ENCODE assay signal across 27 cellular contexts in the genomic region with DNA sequence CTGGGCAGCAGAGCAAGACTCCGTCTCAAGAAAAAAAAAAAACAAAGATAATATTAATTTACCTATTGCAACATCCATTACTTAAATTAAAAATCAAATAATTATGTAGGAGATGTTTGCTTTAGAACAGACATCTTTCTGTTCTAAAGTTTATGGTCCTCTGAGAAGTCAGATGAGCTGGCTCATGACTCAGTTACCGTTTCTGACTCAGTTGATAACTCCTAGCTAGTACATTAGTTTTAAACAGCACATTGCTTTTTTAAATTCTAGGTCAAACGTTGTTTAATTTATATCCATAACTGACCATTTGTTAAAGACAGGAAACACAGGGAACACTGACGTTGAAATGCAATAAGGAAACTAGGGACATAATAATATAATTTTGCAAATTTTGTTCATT.
DNase-seq lines count a peak whose midpoint lies in the region; ATAC-seq, FAIRE-seq and TF ChIP-seq lines count a peak whose summit lies in the region.
"Had no signal": no experiment of that assay in that cellular context is flagged by ENCODE, and none has a peak within 500 bp of the region (broad histone marks: within the 10 kb centered on the region; RNA-seq: fewer than 3 reads in every experiment).

No MANE protein-coding gene starts in this region.

- ATAC-seq in IMR-90 (ENCODE audit: low read depth) (peak; percentile 53; the same call in 1 of the 2 replicates), GM19395 (IDR thresholded peaks at IDR 0.05; ENCODE audit: unreplicated experiment) (no peak), GM21515 (IDR thresholded peaks at IDR 0.05; ENCODE audit: unreplicated experiment) (no peak), GM18867 (IDR thresholded peaks at IDR 0.05; ENCODE audit: unreplicated experiment) (no peak)
- ATAC-seq: GM23338, HCT116, Right ventricle myocardium inferior had no signal

- no peak overlapping the region for H2AK9ac ChIP-seq in IMR-90 (replicated peaks; ENCODE audit: low read depth, low read length, poor library complexity)

- H3K9me2 ChIP-seq in GM23248 (ENCODE audit: insufficient read depth) = no peaks in the 10 kb centered on the region

- peaks cover 6% of the 10 kb centered on the region; the same call in 1 of the 2 replicates for H3F3A ChIP-seq in GM23248 (ENCODE audit: insufficient read depth)

- in situ Hi-C loops in GM23248 (cut with MboI) = no loop called here
- in situ Hi-C loops in IMR-90 (cut with MboI; ENCODE audit: low sequenced_read_pairs) = no loop called here

- no peak overlapping the region for H3K9ac ChIP-seq in GM23248
- no peak overlapping the region for H3K9ac ChIP-seq in IMR-90 (ENCODE audit: low read depth, low read length)
- no peak overlapping the region for H3K9ac ChIP-seq in endothelial cell of umbilical vein (replicated peaks; ENCODE audit: extremely low read depth, insufficient read depth, low read length)

- TF ChIP-seq RAD21 in IMR-90 (IDR thresholded peaks at IDR 0.05; ENCODE audit: low read length) = no peak

- H3K56ac ChIP-seq in IMR-90 (ENCODE audit: extremely low read depth, insufficient read depth, low read length) = no peak overlapping the region

- intact Hi-C loops in IMR-90 (cut with micrococcal nuclease) (no loop called here), endothelial cell of umbilical vein (cut with micrococcal nuclease) (no loop called here)

- H2BK15ac ChIP-seq in IMR-90 (ENCODE audit: low read depth, low read length) = no peak overlapping the region

- peaks cover 6% of the 10 kb centered on the region; the same call in 1 of the 2 replicates for H3K9me1 ChIP-seq in IMR-90 (ENCODE audit: insufficient read depth, low read length)
- no peaks in the 10 kb centered on the region for H3K9me1 ChIP-seq in endothelial cell of umbilical vein (replicated peaks; ENCODE audit: control insufficient read depth, extremely low read depth, insufficient read depth, low read length)

- H3K27ac ChIP-seq in GM23248 (no peak overlapping the region), IMR-90 (ENCODE audit: insufficient read depth, low read length) (no peak overlapping the region), endothelial cell of umbilical vein (ENCODE audit: insufficient read depth, low read depth, low read length) (no peak overlapping the region)
- H3K27ac ChIP-seq: Peyer's patch, SJSA1 had no signal

- DNase-seq in GM23248 = peak; percentile 41
- peak; percentile 86 for DNase-seq in IMR-90
- DNase-seq in endothelial cell of umbilical vein (ENCODE audit: low read depth, low spot score) = no peak
- DNase-seq in activated naive CD4-positive, alpha-beta T cell (lab: John Stamatoyannopoulos, UW) = no peak
- DNase-seq: AML-193; C1 segment of cervical spinal cord; Calu3; CD8-positive, alpha-beta memory T cell; DMS153; GDM1; NCI-H1105; NCI-H146; NCI-H2029; NCI-H345; NCI-H524; NCI-H774; NK-92 treated with Interleukin-12 subunit alpha and Interleukin-12 subunit beta, amount 100 ng/mL, for 24 hours; Peyer's patch had no signal

- H3K4ac ChIP-seq in IMR-90 (ENCODE audit: low read depth, low read length) = no peak overlapping the region

- H3K4me2 ChIP-seq in GM23248 (ENCODE audit: unreplicated experiment) (no peak overlapping the region), IMR-90 (ENCODE audit: low read depth, low read length) (no peak overlapping the region), endothelial cell of umbilical vein (ENCODE audit: insufficient read depth, low read length) (no peak overlapping the region)
- H3K4me2 ChIP-seq: GM23338 had no signal

- H2BK120ac ChIP-seq in IMR-90 (ENCODE audit: low read depth, low read length) = no peak overlapping the region

- TF ChIP-seq POLR2A in IMR-90 (IDR thresholded peaks at IDR 0.05; ENCODE audit: low read depth, low read length) (no peak), endothelial cell of umbilical vein (IDR thresholded peaks at IDR 0.05; ENCODE audit: low read depth, low read length) (no peak)

- no peak overlapping the region for H3K18ac ChIP-seq in IMR-90 (ENCODE audit: low read depth, low read length)

- no peak overlapping the region for H4K91ac ChIP-seq in IMR-90 (ENCODE audit: insufficient read depth, low read depth, low read length)

- no peak overlapping the region for H3K4me3 ChIP-seq in GM23248
- H3K4me3 ChIP-seq in IMR-90 (ENCODE audit: insufficient read depth, low read depth, low read length) = no peak overlapping the region
- H3K4me3 ChIP-seq in endothelial cell of umbilical vein (replicated peaks in 1 of 3; ENCODE audit: insufficient read depth in 1 of 3, low read depth in 1 of 3, low read length in 3 of 3) = no peak overlapping the region
- H3K4me3 ChIP-seq: GM23338, Peyer's patch, SJSA1 had no signal

- H4K20me1 ChIP-seq in GM23248 (ENCODE audit: insufficient read depth) (no peaks in the 10 kb centered on the region), IMR-90 (ENCODE audit: insufficient read depth, low read length) (no peaks in the 10 kb centered on the region), endothelial cell of umbilical vein (replicated peaks; ENCODE audit: control insufficient read depth, extremely low read depth, insufficient read depth, low read length) (no peaks in the 10 kb centered on the region)

- no peak overlapping the region for H2AK5ac ChIP-seq in IMR-90 (ENCODE audit: low read depth, low read length)

- H3K9me3 ChIP-seq in GM23248 (ENCODE audit: low read depth) (no peaks in the 10 kb centered on the region), IMR-90 (ENCODE audit: control insufficient read depth, insufficient read depth, low read length) (no peaks in the 10 kb centered on the region), endothelial cell of umbilical vein (replicated peaks; ENCODE audit: control insufficient read depth, insufficient read depth, low read length) (no peaks in the 10 kb centered on the region)
- H3K9me3 ChIP-seq: Peyer's patch, SJSA1 had no signal

- 51 to 52% methylated on average over 4 of the region's 4 CpGs for WGBS in GM23248 (ENCODE audit: low coverage in 1 of 2, low lambda C conversion rate in 2 of 2, missing lambda C conversion rate in 2 of 2), 2 experiments
- WGBS in IMR-90 (ENCODE audit: extremely low coverage in 2 of 2, insufficient read length in 1 of 2), 2 experiments = no CpG with 5 or more reads among the region's 4 CpGs

- no peak overlapping the region for H2BK5ac ChIP-seq in IMR-90 (ENCODE audit: low read depth, low read length, poor library complexity, severe bottlenecking)

- no peak overlapping the region for H4K5ac ChIP-seq in IMR-90 (ENCODE audit: low read depth, low read length)

- no peak for TF ChIP-seq CTCF in IMR-90 (conservative IDR thresholded peaks at IDR 0.05; ENCODE audit: low read depth, low read length)
- TF ChIP-seq CTCF in endothelial cell of umbilical vein (IDR thresholded peaks at IDR 0.05; ENCODE audit: extremely low read depth in 1 of 2, insufficient read depth in 1 of 2, low read depth in 1 of 2, low read length in 2 of 2) = no peak

- H3K79me1 ChIP-seq in IMR-90 (ENCODE audit: low read depth in 1 of 2, low read length in 2 of 2) = no peaks in the 10 kb centered on the region

- H3K79me2 ChIP-seq in GM23248 (ENCODE audit: insufficient read depth) (no peaks in the 10 kb centered on the region), endothelial cell of umbilical vein (ENCODE audit: control insufficient read depth, insufficient read depth, low read length) (no peaks in the 10 kb centered on the region)

- H3K14ac ChIP-seq in IMR-90 (replicated peaks; ENCODE audit: low read depth, low read length) = no peak overlapping the region

- no peak overlapping the region for H3K23ac ChIP-seq in IMR-90 (ENCODE audit: low read depth, low read length)

- CTCF ChIA-PET in IMR-90 (lab: Yijun Ruan, JAX) = interaction anchor here (0.7 kb wide), 1 partner anchor 67 kb away, joined by 4 read pairs; no protein-coding TSS in a partner anchor
- CTCF ChIA-PET in endothelial cell of umbilical vein (lab: Charles Lee) = no interaction called here

- no peak for FAIRE-seq in endothelial cell of umbilical vein (lab: Jason Lieb, UNC)
- FAIRE-seq: GM18507, HTR-8/SVneo had no signal

- POLR2A ChIA-PET in IMR-90 (lab: Charles Lee; ENCODE audit: unreplicated experiment) = no interaction called here
- POLR2A ChIA-PET in endothelial cell of umbilical vein (lab: Charles Lee) = no interaction called here

- no peak overlapping the region for H2BK20ac ChIP-seq in IMR-90 (ENCODE audit: low read depth, low read length)

- BruUV-seq in IMR-90 (replicated peaks; lab: Mats Ljungman, UMichigan) (no TSS peak), endothelial cell of umbilical vein (replicated peaks; lab: Mats Ljungman, UMichigan) (no TSS peak)

- peaks cover 19% of the 10 kb centered on the region; the same call in 1 of the 2 replicates for H3K4me1 ChIP-seq in GM23248 (ENCODE audit: insufficient read depth)
- peaks cover 4% of the 10 kb centered on the region for H3K4me1 ChIP-seq in IMR-90 (ENCODE audit: control insufficient read depth, insufficient read depth, low read length)
- no peaks in the 10 kb centered on the region for H3K4me1 ChIP-seq in endothelial cell of umbilical vein (ENCODE audit: control insufficient read depth, extremely low read depth, insufficient read depth, low read length)

- dilution Hi-C loops in IMR-90 (cut with HindIII; ENCODE audit: low sequenced_read_pairs, unreplicated experiment) = no loop called here
- dilution Hi-C loops in endothelial cell of umbilical vein (cut with MboI; ENCODE audit: extremely low pct_ligation_motif_present, low sequenced_read_pairs) = no loop called here

- H3K27me3 ChIP-seq in GM23248 (replicated peaks; ENCODE audit: insufficient read depth) (no peaks in the 10 kb centered on the region), IMR-90 (ENCODE audit: control insufficient read depth, insufficient read depth, low read length) (no peaks in the 10 kb centered on the region), endothelial cell of umbilical vein (ENCODE audit: control insufficient read depth in 2 of 2, insufficient read depth in 2 of 2, low read length in 2 of 2) (no peaks in the 10 kb centered on the region)
- H3K27me3 ChIP-seq: Peyer's patch, SJSA1 had no signal

- no peaks in the 10 kb centered on the region for H3K36me3 ChIP-seq in GM23248 (ENCODE audit: low read depth)
- H3K36me3 ChIP-seq in IMR-90 (ENCODE audit: control insufficient read depth, insufficient read depth, low read length) = no peaks in the 10 kb centered on the region
- H3K36me3 ChIP-seq in endothelial cell of umbilical vein (ENCODE audit: control insufficient read depth in 2 of 2, extremely low read depth in 1 of 2, insufficient read depth in 2 of 2, low read length in 2 of 2) = no peaks in the 10 kb centered on the region
- H3K36me3 ChIP-seq: Peyer's patch, SJSA1 had no signal

- H4K8ac ChIP-seq in IMR-90 (ENCODE audit: low read depth in 2 of 2, low read length in 2 of 2) = no peak overlapping the region

- H2AFZ ChIP-seq in GM23248 (peak overlapping the region; percentile 33; the same call in 1 of the 2 replicates), IMR-90 (replicated peaks; ENCODE audit: low read length, poor library complexity) (no peak overlapping the region), endothelial cell of umbilical vein (ENCODE audit: low read depth, low read length) (no peak overlapping the region)
- H2AFZ ChIP-seq: GM23338 had no signal

TF ChIP-seq in IMR-90, 13 proteins besides CTCF, POLR2A, EP300 and RAD21 (continues in another document):
- no peak for TF ChIP-seq MXI1 (IDR thresholded peaks at IDR 0.05; ENCODE audit: borderline replicate concordance, low read depth, low read length)

Comparison
In these comparisons a context has a peak if more than half of its experiments do, and no peak if none do; other contexts are left out.
1. DNase-seq: peak in GM23248 (single experiment) and IMR-90 (single experiment); none in endothelial cell of umbilical vein (single experiment) and activated naive CD4-positive, alpha-beta T cell (0 of 4).